In the genomic region with DNA sequence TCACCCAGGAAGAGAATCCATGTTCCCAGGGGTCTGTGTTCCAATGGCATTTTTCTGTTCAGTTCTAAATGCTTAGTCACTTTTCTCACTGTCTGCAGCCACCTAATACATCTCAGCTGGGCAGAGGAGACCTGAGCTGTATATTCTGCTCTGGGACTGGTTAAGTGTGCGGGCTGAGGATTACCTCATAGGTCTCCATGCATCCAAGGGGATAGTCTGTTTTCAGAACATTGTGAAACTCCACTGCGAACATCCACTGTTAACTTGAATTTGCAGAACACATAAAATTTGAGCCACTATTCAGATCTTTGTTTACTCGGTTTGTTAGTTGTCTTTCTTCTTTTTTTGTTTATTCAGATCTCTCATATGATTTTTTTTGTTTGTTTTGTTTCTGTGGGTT, we compare ENCODE assay signal across 19 cellular contexts.
DNase-seq lines count a peak whose midpoint lies in the region; ATAC-seq, FAIRE-seq and TF ChIP-seq lines count a peak whose summit lies in the region.
"Had no signal": no experiment of that assay in that cellular context is flagged by ENCODE, and none has a peak within 500 bp of the region (broad histone marks: within the 10 kb centered on the region; RNA-seq: fewer than 3 reads in every experiment).

No MANE protein-coding gene starts in this region.

- H3K4me2 ChIP-seq in astrocyte (ENCODE audit: low read length) = no peak overlapping the region

- no peak overlapping the region for H3K9ac ChIP-seq in astrocyte (ENCODE audit: low read length)

- no peaks in the 10 kb centered on the region for H3K4me1 ChIP-seq in astrocyte (ENCODE audit: insufficient read depth, low read length)
- H3K4me1 ChIP-seq: Peyer's patch, suprapubic skin had no signal

- H3K36me3 ChIP-seq in astrocyte (ENCODE audit: insufficient read depth, low read length) = no peaks in the 10 kb centered on the region
- H3K36me3 ChIP-seq: Peyer's patch, suprapubic skin had no signal

- no peaks in the 10 kb centered on the region for H4K20me1 ChIP-seq in astrocyte (ENCODE audit: insufficient read depth, low read length)

- no peaks in the 10 kb centered on the region for H3K79me2 ChIP-seq in astrocyte (ENCODE audit: insufficient read depth, low read length)

- H3K9me3 ChIP-seq in astrocyte (ENCODE audit: insufficient read depth, low read depth, low read length) = no peaks in the 10 kb centered on the region
- H3K9me3 ChIP-seq: Peyer's patch, suprapubic skin had no signal

- TF ChIP-seq CTCF in LNCaP clone FGC (IDR thresholded peaks at IDR 0.05; ENCODE audit: control insufficient read depth, extremely low read depth, insufficient read depth) (no peak), astrocyte (IDR thresholded peaks at IDR 0.05; ENCODE audit: insufficient read depth, low read depth, low read length) (no peak)

- DNase-seq in DMS153 treated with DMSO at 0.1 percent for 48 hours (lab: John Stamatoyannopoulos, UW; ENCODE audit: unreplicated experiment) (peak; percentile 49), LNCaP clone FGC (ENCODE audit: low read depth) (peak; percentile 94), astrocyte (ENCODE audit: low read depth) (peak; percentile 44), islet precursor cell (peak; percentile 65), retina (no peak)
- DNase-seq: activated CD8-positive, alpha-beta memory T cell treated with anti-CD3 and anti-CD28 coated beads for 24 hours; CD4-positive, alpha-beta T cell; cortex of kidney; GF-D8; NCI-H1105; nucleus accumbens; Peyer's patch had no signal

- peaks cover 9% of the 10 kb centered on the region for H3K4me1 Mint-ChIP-seq in astrocyte (ENCODE audit: low read depth, unreplicated experiment)
- H3K4me1 Mint-ChIP-seq: IgD-negative memory B cell had no signal

- no peaks in the 10 kb centered on the region for H3K27me3 Mint-ChIP-seq in astrocyte (ENCODE audit: low read depth, unreplicated experiment)
- H3K27me3 Mint-ChIP-seq: IgD-negative memory B cell had no signal

- peak; percentile 17 for FAIRE-seq in astrocyte (lab: Jason Lieb, UNC)

- no peak overlapping the region for H2AFZ ChIP-seq in astrocyte (ENCODE audit: low read depth, low read length)

- H3K9me3 Mint-ChIP-seq in astrocyte (ENCODE audit: unreplicated experiment) = no peaks in the 10 kb centered on the region

- H3K4me3 Mint-ChIP-seq in astrocyte (ENCODE audit: unreplicated experiment) = no peak overlapping the region
- H3K4me3 Mint-ChIP-seq: CD4-positive, alpha-beta T cell; IgD-negative memory B cell had no signal

- no peaks in the 10 kb centered on the region for H3K36me3 Mint-ChIP-seq in astrocyte (ENCODE audit: low read depth, unreplicated experiment)

- H3K27ac Mint-ChIP-seq in astrocyte (ENCODE audit: unreplicated experiment) = peak overlapping the region; percentile 54
- H3K27ac Mint-ChIP-seq: CD4-positive, alpha-beta T cell; IgD-negative memory B cell had no signal

- ATAC-seq in GM19455 (IDR thresholded peaks at IDR 0.05; ENCODE audit: unreplicated experiment) = no peak
- no peak for ATAC-seq in HG02840 (IDR thresholded peaks at IDR 0.05; ENCODE audit: low FRiP score, unreplicated experiment)
- ATAC-seq: left lobe of liver, sciatic nerve had no signal

- no peaks in the 10 kb centered on the region for H3K27me3 ChIP-seq in astrocyte (ENCODE audit: insufficient read depth, low read length)
- H3K27me3 ChIP-seq: Peyer's patch, suprapubic skin had no signal

- H3K4me3 ChIP-seq in LNCaP clone FGC (ENCODE audit: low read depth, low read length) = no peak overlapping the region
- no peak overlapping the region for H3K4me3 ChIP-seq in astrocyte (ENCODE audit: insufficient read depth, low read depth, low read length)
- H3K4me3 ChIP-seq: Peyer's patch, suprapubic skin had no signal

- no peak overlapping the region for H3K27ac ChIP-seq in astrocyte (ENCODE audit: low read depth, low read length)
- H3K27ac ChIP-seq: epithelial cell of prostate, Peyer's patch, suprapubic skin had no signal
